2 cellular contexts compared by ENCODE assay signal in the genomic region with DNA sequence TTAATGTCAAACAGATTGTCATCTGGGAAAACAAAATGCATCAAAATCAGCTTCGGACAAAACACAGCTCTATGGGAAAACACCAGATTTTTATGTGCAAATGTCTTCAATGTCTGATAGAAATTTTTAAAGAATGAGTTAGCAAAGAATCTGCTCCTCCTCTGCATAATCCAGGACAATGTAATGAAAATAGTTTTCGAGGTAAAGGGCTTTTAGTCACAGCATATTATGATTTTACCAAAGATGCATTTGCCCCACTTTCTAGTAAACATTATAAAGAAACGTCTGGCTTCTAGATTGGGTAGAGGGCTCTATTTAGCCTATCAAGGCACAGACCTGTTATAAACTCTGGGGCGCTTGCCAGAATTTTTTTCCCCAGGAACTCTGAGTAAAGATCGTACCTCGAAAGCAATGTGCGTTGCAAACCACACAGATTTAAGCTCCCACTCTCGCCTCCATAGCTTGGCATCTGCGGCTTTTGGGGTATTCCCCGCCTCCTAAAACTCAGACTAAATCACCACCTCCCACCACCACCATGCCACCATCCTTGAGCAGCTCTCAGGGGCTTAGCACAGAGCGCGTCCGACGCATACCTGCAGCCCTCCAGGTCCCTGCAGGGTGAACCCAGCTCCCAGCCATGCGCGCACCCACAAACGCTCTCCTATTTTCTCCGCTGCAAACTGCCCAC.
TF ChIP-seq lines count a peak whose summit lies in the region.

No MANE protein-coding gene starts in this region.

TF ChIP-seq in A549, 52 proteins besides CTCF, POLR2A, EP300 and RAD21 (continued from another document):
- no peak for TF ChIP-seq HOXB5 (CRISPR knock-in tag; IDR thresholded peaks at IDR 0.05)
- no peak for TF ChIP-seq POLR2AphosphoS2 (conservative IDR thresholded peaks at IDR 0.05; ENCODE audit: low read length)
- TF ChIP-seq, protein P1, sequence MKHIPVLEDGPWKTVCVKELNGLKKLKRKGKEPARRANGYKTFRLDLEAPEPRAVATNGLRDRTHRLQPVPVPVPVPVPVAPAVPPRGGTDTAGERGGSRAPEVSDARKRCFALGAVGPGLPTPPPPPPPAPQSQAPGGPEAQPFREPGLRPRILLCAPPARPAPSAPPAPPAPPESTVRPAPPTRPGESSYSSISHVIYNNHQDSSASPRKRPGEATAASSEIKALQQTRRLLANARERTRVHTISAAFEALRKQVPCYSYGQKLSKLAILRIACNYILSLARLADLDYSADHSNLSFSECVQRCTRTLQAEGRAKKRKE (CRISPR knock-in tag; IDR thresholded peaks at IDR 0.05; ENCODE audit: low read depth): no peak
- no peak for TF ChIP-seq NR3C1 (IDR thresholded peaks at IDR 0.05)
- no peak for TF ChIP-seq PHF8 (IDR thresholded peaks at IDR 0.05; ENCODE audit: borderline replicate concordance, low read depth)
- TF ChIP-seq MAX (IDR thresholded peaks at IDR 0.05): no peak
- no peak for TF ChIP-seq KDM5A (IDR thresholded peaks at IDR 0.05)
- TF ChIP-seq HEYL (CRISPR knock-in tag; IDR thresholded peaks at IDR 0.05): no peak

TF ChIP-seq in GM23338, 12 proteins besides CTCF, POLR2A, EP300 and RAD21 (continued from another document):
- TF ChIP-seq, protein P2, sequence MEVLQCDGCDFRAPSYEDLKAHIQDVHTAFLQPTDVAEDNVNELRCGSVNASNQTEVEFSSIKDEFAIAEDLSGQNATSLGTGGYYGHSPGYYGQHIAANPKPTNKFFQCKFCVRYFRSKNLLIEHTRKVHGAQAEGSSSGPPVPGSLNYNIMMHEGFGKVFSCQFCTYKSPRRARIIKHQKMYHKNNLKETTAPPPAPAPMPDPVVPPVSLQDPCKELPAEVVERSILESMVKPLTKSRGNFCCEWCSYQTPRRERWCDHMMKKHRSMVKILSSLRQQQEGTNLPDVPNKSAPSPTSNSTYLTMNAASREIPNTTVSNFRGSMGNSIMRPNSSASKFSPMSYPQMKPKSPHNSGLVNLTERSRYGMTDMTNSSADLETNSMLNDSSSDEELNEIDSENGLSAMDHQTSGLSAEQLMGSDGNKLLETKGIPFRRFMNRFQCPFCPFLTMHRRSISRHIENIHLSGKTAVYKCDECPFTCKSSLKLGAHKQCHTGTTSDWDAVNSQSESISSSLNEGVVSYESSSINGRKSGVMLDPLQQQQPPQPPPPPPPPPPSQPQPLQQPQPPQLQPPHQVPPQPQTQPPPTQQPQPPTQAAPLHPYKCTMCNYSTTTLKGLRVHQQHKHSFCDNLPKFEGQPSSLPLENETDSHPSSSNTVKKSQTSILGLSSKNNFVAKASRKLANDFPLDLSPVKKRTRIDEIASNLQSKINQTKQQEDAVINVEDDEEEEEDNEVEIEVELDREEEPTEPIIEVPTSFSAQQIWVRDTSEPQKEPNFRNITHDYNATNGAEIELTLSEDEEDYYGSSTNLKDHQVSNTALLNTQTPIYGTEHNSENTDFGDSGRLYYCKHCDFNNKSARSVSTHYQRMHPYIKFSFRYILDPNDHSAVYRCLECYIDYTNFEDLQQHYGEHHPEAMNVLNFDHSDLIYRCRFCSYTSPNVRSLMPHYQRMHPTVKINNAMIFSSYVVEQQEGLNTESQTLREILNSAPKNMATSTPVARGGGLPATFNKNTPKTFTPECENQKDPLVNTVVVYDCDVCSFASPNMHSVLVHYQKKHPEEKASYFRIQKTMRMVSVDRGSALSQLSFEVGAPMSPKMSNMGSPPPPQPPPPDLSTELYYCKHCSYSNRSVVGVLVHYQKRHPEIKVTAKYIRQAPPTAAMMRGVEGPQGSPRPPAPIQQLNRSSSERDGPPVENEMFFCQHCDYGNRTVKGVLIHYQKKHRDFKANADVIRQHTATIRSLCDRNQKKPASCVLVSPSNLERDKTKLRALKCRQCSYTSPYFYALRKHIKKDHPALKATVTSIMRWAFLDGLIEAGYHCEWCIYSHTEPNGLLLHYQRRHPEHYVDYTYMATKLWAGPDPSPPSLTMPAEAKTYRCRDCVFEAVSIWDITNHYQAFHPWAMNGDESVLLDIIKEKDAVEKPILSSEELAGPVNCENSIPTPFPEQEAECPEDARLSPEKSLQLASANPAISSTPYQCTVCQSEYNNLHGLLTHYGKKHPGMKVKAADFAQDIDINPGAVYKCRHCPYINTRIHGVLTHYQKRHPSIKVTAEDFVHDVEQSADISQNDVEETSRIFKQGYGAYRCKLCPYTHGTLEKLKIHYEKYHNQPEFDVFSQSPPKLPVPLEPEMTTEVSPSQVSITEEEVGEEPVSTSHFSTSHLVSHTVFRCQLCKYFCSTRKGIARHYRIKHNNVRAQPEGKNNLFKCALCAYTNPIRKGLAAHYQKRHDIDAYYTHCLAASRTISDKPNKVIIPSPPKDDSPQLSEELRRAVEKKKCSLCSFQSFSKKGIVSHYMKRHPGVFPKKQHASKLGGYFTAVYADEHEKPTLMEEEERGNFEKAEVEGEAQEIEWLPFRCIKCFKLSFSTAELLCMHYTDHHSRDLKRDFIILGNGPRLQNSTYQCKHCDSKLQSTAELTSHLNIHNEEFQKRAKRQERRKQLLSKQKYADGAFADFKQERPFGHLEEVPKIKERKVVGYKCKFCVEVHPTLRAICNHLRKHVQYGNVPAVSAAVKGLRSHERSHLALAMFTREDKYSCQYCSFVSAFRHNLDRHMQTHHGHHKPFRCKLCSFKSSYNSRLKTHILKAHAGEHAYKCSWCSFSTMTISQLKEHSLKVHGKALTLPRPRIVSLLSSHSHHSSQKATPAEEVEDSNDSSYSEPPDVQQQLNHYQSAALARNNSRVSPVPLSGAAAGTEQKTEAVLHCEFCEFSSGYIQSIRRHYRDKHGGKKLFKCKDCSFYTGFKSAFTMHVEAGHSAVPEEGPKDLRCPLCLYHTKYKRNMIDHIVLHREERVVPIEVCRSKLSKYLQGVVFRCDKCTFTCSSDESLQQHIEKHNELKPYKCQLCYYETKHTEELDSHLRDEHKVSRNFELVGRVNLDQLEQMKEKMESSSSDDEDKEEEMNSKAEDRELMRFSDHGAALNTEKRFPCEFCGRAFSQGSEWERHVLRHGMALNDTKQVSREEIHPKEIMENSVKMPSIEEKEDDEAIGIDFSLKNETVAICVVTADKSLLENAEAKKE (CRISPR knock-in tag; IDR thresholded peaks at IDR 0.05): no peak
TF ChIP-seq in GM23338: peak in this region for 1.
